In the genomic region with DNA sequence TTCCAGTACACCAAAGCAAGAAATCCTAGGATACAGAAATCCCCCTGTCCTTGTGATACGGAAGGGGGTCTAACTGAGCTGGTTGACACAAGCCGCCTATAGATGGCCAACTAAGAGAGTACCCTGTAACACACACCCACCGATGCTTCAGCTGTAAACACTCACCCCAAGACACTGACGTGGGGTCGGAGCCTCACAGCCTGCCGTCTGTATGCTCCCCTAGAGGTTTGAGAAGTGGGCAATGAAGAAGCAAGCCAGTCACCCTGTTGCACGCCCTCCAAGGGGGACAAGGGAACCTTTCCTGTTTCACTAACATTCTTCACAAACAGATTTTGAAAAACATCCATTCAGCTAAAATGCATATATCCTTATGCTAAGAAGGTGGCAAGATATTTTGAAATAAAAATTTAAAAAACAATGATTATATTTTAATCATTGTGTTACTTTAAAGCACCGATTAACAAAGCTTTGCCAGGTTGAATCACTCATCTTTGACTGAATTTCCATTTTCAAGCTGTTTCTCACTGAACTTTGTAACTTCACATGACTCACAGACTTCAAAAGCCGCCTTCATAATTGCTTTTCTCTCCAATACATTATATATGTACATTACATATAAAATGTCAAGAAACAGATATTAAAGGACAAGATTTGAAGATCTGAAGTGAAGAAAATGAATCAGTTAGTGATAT, we compare ENCODE assay signal across 15 cellular contexts.
DNase-seq lines count a peak whose midpoint lies in the region; ATAC-seq, FAIRE-seq and TF ChIP-seq lines count a peak whose summit lies in the region.
"Had no signal": no experiment of that assay in that cellular context is flagged by ENCODE, and none has a peak within 500 bp of the region (broad histone marks: within the 10 kb centered on the region; RNA-seq: fewer than 3 reads in every experiment).

No MANE protein-coding gene starts in this region.

- no peaks in the 10 kb centered on the region for H3K4me1 ChIP-seq in upper lobe of right lung
- no peaks in the 10 kb centered on the region for H3K4me1 ChIP-seq in adrenal gland (replicated peaks in 1 of 2)
- H3K4me1 ChIP-seq in A673 (ENCODE audit: insufficient read depth, low read length, poor library complexity, severe bottlenecking) = no peaks in the 10 kb centered on the region

- no peak overlapping the region for H3K4me3 ChIP-seq in bronchial epithelial cell (ENCODE audit: low read depth, low read length)
- H3K4me3 ChIP-seq in upper lobe of right lung = no peak overlapping the region
- H3K4me3 ChIP-seq in adrenal gland = no peak overlapping the region
- H3K4me3 ChIP-seq in A673 (ENCODE audit: low read depth, low read length, poor library complexity, severe bottlenecking) = no peak overlapping the region
- H3K4me3 ChIP-seq: thoracic aorta had no signal

- no peak for FAIRE-seq in bronchial epithelial cell (lab: Jason Lieb, UNC)
- FAIRE-seq: D721Med had no signal

- DNase-seq in DMS53 (lab: John Stamatoyannopoulos, UW) (peak; percentile 40), DMS53 treated with DMSO at 0.1 percent for 48 hours (lab: John Stamatoyannopoulos, UW; ENCODE audit: unreplicated experiment) (no peak), bronchial epithelial cell (ENCODE audit: low read depth) (peak; percentile 58), kidney tubule cell (ENCODE audit: low spot score) (peak; percentile 19), upper lobe of right lung (peak; percentile 30), adrenal gland (no peak), retina (no peak), A673 (ENCODE audit: low spot score) (no peak)
- DNase-seq: 8988T; activated CD8-positive, alpha-beta memory T cell treated with anti-CD3 and anti-CD28 coated beads, Interleukin-2, amount 50 U/mL, for 4 hours; NCI-H510A; SHP77 treated with DMSO at 0.1 percent for 48 hours had no signal

- TF ChIP-seq POLR2A in adrenal gland (IDR thresholded peaks at IDR 0.05) = no peak

- no peak overlapping the region for H3K27ac ChIP-seq in upper lobe of right lung
- no peak overlapping the region for H3K27ac ChIP-seq in adrenal gland
- no peak overlapping the region for H3K27ac ChIP-seq in A673 (ENCODE audit: low read depth, low read length, poor library complexity, severe bottlenecking)
- H3K27ac ChIP-seq: thoracic aorta had no signal

- H3K27me3 ChIP-seq in bronchial epithelial cell (ENCODE audit: control insufficient read depth, insufficient read depth, low read length) (no peaks in the 10 kb centered on the region), upper lobe of right lung (no peaks in the 10 kb centered on the region), adrenal gland (no peaks in the 10 kb centered on the region), A673 (replicated peaks; ENCODE audit: insufficient read depth, low read depth, low read length, poor library complexity) (peaks cover 8% of the 10 kb centered on the region)

- TF ChIP-seq CTCF in bronchial epithelial cell (IDR thresholded peaks at IDR 0.05; ENCODE audit: insufficient read depth, low read length, severe bottlenecking) (no peak), upper lobe of right lung (IDR thresholded peaks at IDR 0.05) (no peak), adrenal gland (IDR thresholded peaks at IDR 0.05) (no peak), A673 (conservative IDR thresholded peaks at IDR 0.05; ENCODE audit: low read depth, low read length) (no peak)

- 74 to 83% (median 78%) methylated on average over 7 to 9 of the region's 9 CpGs for WGBS in adrenal gland, 4 donors

- no TSS peak for BruUV-seq in A673 (replicated peaks; lab: Mats Ljungman, UMichigan)

- no peak for ATAC-seq in upper lobe of right lung
- ATAC-seq: sciatic nerve had no signal

- POLR2A ChIA-PET in A673 (lab: Charles Lee; ENCODE audit: low non-redundant PET) = no interaction called here

- intact Hi-C loops in upper lobe of right lung (cut with DNase I) (no loop called here), adrenal gland (cut with DNase I) (no loop called here), A673 (cut with micrococcal nuclease; ENCODE audit: unreplicated experiment) (no loop called here)

- CTCF ChIA-PET in A673 (lab: Charles Lee) = no interaction called here

- H3K9me3 ChIP-seq in upper lobe of right lung = no peaks in the 10 kb centered on the region
- no peaks in the 10 kb centered on the region for H3K9me3 ChIP-seq in adrenal gland (replicated peaks in 1 of 3)
- no peaks in the 10 kb centered on the region for H3K9me3 ChIP-seq in A673 (ENCODE audit: low read depth, low read length, poor library complexity, severe bottlenecking)
- H3K9me3 ChIP-seq: thoracic aorta had no signal

- H3K36me3 ChIP-seq in bronchial epithelial cell (ENCODE audit: control insufficient read depth, insufficient read depth, low read length) (no peaks in the 10 kb centered on the region), upper lobe of right lung (no peaks in the 10 kb centered on the region), adrenal gland (replicated peaks in 1 of 2) (no peaks in the 10 kb centered on the region), A673 (ENCODE audit: insufficient read depth, low read length, poor library complexity, severe bottlenecking) (no peaks in the 10 kb centered on the region)
- H3K36me3 ChIP-seq: thoracic aorta had no signal

Comparison
In these comparisons a context has a peak if more than half of its experiments do, and no peak if none do; other contexts are left out.
1. DNase-seq: peak in DMS53 (single experiment), bronchial epithelial cell (single experiment), kidney tubule cell (single experiment) and upper lobe of right lung (single experiment); none in DMS53 treated with DMSO at 0.1 percent for 48 hours (single experiment), adrenal gland (0 of 7), retina (single experiment) and A673 (single experiment).